ENCODE assay signal across 8 cellular contexts in genomic region chr3:50322386-50323091, GRCh38. TPM values are rescaled to one million over a fixed set of nuclear protein-coding genes. Genes with fewer than 3 reads are reported as not detected.
DNase-seq lines count a peak whose midpoint lies in the region; ATAC-seq, FAIRE-seq and TF ChIP-seq lines count a peak whose summit lies in the region.

TSS of gene HYAL2 (minus strand) at chr3:50322745. CDS start at chr3:50320489, 2,256 bp downstream.

- H3K79me2 ChIP-seq in HepG2 (ENCODE audit: insufficient read depth, low read length) = peaks cover 35% of the 10 kb centered on the region

- CTCF ChIA-PET in HepG2 (lab: Yijun Ruan, JAX; ENCODE audit: low intra/inter-chr PET ratio, low total read pairs) = interaction anchor here (2.3 kb wide), 1 partner anchor 19 kb away, joined by 15 read pairs; the partner anchor contains the start of gene HYAL1

- POLR2A ChIA-PET in HepG2 (lab: Yijun Ruan, JAX) = interaction anchor here (0.7 to 13.0 kb wide), 8 partner anchors 14 to 87 kb away, joined by 3 to 222 read pairs (median 9); partner anchors contain the start of genes GNAI2, HYAL1, HYAL3 and IFRD2

- intact Hi-C loops in HepG2 (cut with micrococcal nuclease; ENCODE audit: unreplicated experiment) = no loop called here

- ATAC-seq in HepG2 = peak; percentile 1

- peak within 1 kb of the TSS; percentile 100 for H3K27ac ChIP-seq in BLaER1
- peak within 1 kb of the TSS; percentile 100 for H3K27ac ChIP-seq in HepG2 (ENCODE audit: extremely low read length, insufficient read depth, low read length)
- peak within 1 kb of the TSS; percentile 92 for H3K27ac ChIP-seq in temporal lobe (ENCODE audit: low read depth, low read length)

- H3K36me3 ChIP-seq in BLaER1 (peaks cover 57% of the 10 kb centered on the region), MG63 (no peaks in the 10 kb centered on the region; the same call in none of the 2 replicates), bronchial epithelial cell (ENCODE audit: control insufficient read depth, insufficient read depth, low read length) (peaks cover 27% of the 10 kb centered on the region), HepG2 (replicated peaks in 1 of 2; ENCODE audit: control insufficient read depth in 1 of 2, insufficient read depth in 2 of 2, low read length in 2 of 2) (peaks cover 10 to 31% of the 10 kb centered on the region in 2 experiments)

- no peaks in the 10 kb centered on the region for H3K9me3 ChIP-seq in BLaER1
- no peaks in the 10 kb centered on the region for H3K9me3 ChIP-seq in MG63
- H3K9me3 ChIP-seq in HepG2 (ENCODE audit: low read length) = no peaks in the 10 kb centered on the region

- H2AFZ ChIP-seq in HepG2 (ENCODE audit: low read length) = no peak within 1 kb of the TSS

- BruUV-seq in HepG2 (replicated peaks; lab: Mats Ljungman, UMichigan) = TSS peak; percentile 85

- H3K4me1 ChIP-seq in BLaER1 = peaks cover 67% of the 10 kb centered on the region
- H3K4me1 ChIP-seq in HepG2 (ENCODE audit: insufficient read depth, low read length) = peaks cover 77% of the 10 kb centered on the region

- no peak for FAIRE-seq in bronchial epithelial cell (lab: Jason Lieb, UNC)
- FAIRE-seq in HepG2 (lab: Jason Lieb, UNC) = no peak

- H3K27me3 ChIP-seq in BLaER1 (no peaks in the 10 kb centered on the region), MG63 (no peaks in the 10 kb centered on the region), bronchial epithelial cell (ENCODE audit: control insufficient read depth, insufficient read depth, low read length) (no peaks in the 10 kb centered on the region), HepG2 (ENCODE audit: control insufficient read depth in 1 of 2, insufficient read depth in 2 of 2, low read length in 2 of 2) (no peaks in the 10 kb centered on the region; a peak in 1 of 5 replicates)

- H3K9ac ChIP-seq in BLaER1 (peak within 1 kb of the TSS; percentile 100), HepG2 (ENCODE audit: insufficient read depth, low read depth, low read length) (peak within 1 kb of the TSS; percentile 99)

- 66% methylated on average over 22 of the region's 31 CpGs for WGBS in HepG2 (ENCODE audit: low lambda C conversion rate)

- no peak for TF ChIP-seq CTCF in bronchial epithelial cell (IDR thresholded peaks at IDR 0.05; ENCODE audit: insufficient read depth, low read length, severe bottlenecking)
- no peak for TF ChIP-seq CTCF in HepG2 (CRISPR knock-in tag; IDR thresholded peaks at IDR 0.05)

- in situ Hi-C loops in HepG2 (cut with HindIII; ENCODE audit: extremely low pct_ligation_motif_present, low pct_unique_long_range_greater_than_20kb) = loop anchor here (5.0 kb wide), 1 partner anchor 60 kb away; no protein-coding TSS in a partner anchor

- no peak for TF ChIP-seq POLR2A in HepG2 (IDR thresholded peaks at IDR 0.05; ENCODE audit: insufficient read depth in 1 of 2, low read depth in 2 of 2, low read length in 2 of 2)

- no peak for DNase-seq in MG63
- DNase-seq in bronchial epithelial cell (ENCODE audit: low read depth) = no peak
- DNase-seq in HepG2 (ENCODE audit: low spot score) = no peak
- no peak for DNase-seq in NCI-H1048 (lab: John Stamatoyannopoulos, UW)
- no peak for DNase-seq in COLO829 (ENCODE audit: low spot score)
- no peak for DNase-seq in SKM-1 (lab: John Stamatoyannopoulos, UW; ENCODE audit: unreplicated experiment)

- TF ChIP-seq RAD21 in HepG2 (CRISPR knock-in tag; IDR thresholded peaks at IDR 0.05) = no peak

- TF ChIP-seq EP300 in HepG2 (IDR thresholded peaks at IDR 0.05; ENCODE audit: low read depth in 2 of 2, low read length in 2 of 2) (no peak), HepG2 (CRISPR knock-in tag; IDR thresholded peaks at IDR 0.05; ENCODE audit: borderline replicate concordance) (no peak)

- H3K4me2 ChIP-seq in BLaER1 (peak within 1 kb of the TSS; percentile 94), HepG2 (ENCODE audit: low read depth, low read length) (peak within 1 kb of the TSS; percentile 94)

- H4K20me1 ChIP-seq in BLaER1 = peaks cover 38% of the 10 kb centered on the region
- H4K20me1 ChIP-seq in HepG2 (ENCODE audit: insufficient read depth, low read length) = no peaks in the 10 kb centered on the region

- peak within 1 kb of the TSS; percentile 78 for H3K4me3 ChIP-seq in BLaER1
- H3K4me3 ChIP-seq in MG63 = peak within 1 kb of the TSS; percentile 69
- H3K4me3 ChIP-seq in bronchial epithelial cell (ENCODE audit: low read depth, low read length) = peak within 1 kb of the TSS; percentile 61
- H3K4me3 ChIP-seq in HepG2 (replicated peaks in 1 of 3; ENCODE audit: insufficient read depth in 1 of 3, low read depth in 2 of 3, low read length in 3 of 3) = peak within 1 kb of the TSS; percentile 81 to 91 (median 85); a peak in 5 of 6 replicates

TF ChIP-seq in HepG2, 621 proteins besides CTCF, POLR2A, EP300 and RAD21 (continues in another document):
- 0 out of 2 replicates have a peak, but pooled peaks have one; percentile 38 for TF ChIP-seq ZNF205 (CRISPR knock-in tag; IDR thresholded peaks at IDR 0.05)
- TF ChIP-seq SAP130 (CRISPR knock-in tag; IDR thresholded peaks at IDR 0.05; ENCODE audit: low read depth) = peak; percentile 63
- no peak for TF ChIP-seq NFIC (IDR thresholded peaks at IDR 0.05; ENCODE audit: low read length)
- peak; percentile 79; the same call in 1 of the 2 replicates for TF ChIP-seq ZMAT3 (CRISPR knock-in tag; conservative IDR thresholded peaks at IDR 0.05)
- peak; percentile 42; the same call in 1 of the 2 replicates for TF ChIP-seq PAXIP1 (CRISPR knock-in tag; conservative IDR thresholded peaks at IDR 0.05)
- peak; percentile 86 for TF ChIP-seq RBFOX2 (IDR thresholded peaks at IDR 0.05; ENCODE audit: low read depth, low read length)

RNA-seq across cellular contexts. Expression of gene HYAL2, which starts in this region (rescaled TPM):
- total RNA-seq in MG63 (2014; rRNA removed; shearing (Covaris generic); ENCODE audit: low replicate concordance) = 15.5 and 30.7 TPM in 2 replicates
- total RNA-seq in bronchial epithelial cell (55.0 and 63.0 TPM in 2 replicates), HepG2 (2016; rRNA removed; fragmentation: Illumina TruSeq; extraction: Trizol) (40.9 and 76.2 TPM in 2 replicates), temporal lobe (24.3 TPM)
- 33.8 and 45.1 TPM in 2 replicates for total RNA-seq in HepG2 (2016; cell fraction: cytosol; rRNA removed; fragmentation: Illumina TruSeq; extraction: Trizol; ENCODE audit: low read depth)
- total RNA-seq in HepG2 (2016; cell fraction: insoluble cytoplasmic fraction; rRNA removed; fragmentation: Illumina TruSeq; extraction: Trizol) = 38.5 and 74.2 TPM in 2 replicates
- total RNA-seq in HepG2 (2016; cell fraction: membrane; rRNA removed; fragmentation: Illumina TruSeq; extraction: Trizol) = 60.8 and 76.3 TPM in 2 replicates
- total RNA-seq in HepG2 (2016; cell fraction: nucleus; rRNA removed; fragmentation: Illumina TruSeq; extraction: Trizol) = 56.5 and 69.1 TPM in 2 replicates
- 102 and 144 TPM in 2 replicates for polyA plus RNA-seq in HepG2 (2011; rRNA removed)
- polyA plus RNA-seq in HepG2 (2011; cell fraction: cytosol; rRNA removed) = 110 and 154 TPM in 2 replicates
- 94.8 and 103 TPM in 2 replicates for polyA plus RNA-seq in HepG2 (2011; cell fraction: nucleus; rRNA removed)
- polyA plus RNA-seq in HepG2 (2012) = 37.6 and 45.4 TPM in 2 replicates
- polyA plus RNA-seq in HepG2 (2016; cell fraction: cytosol; fragmentation: Illumina TruSeq; extraction: Trizol; ENCODE audit: low read depth) = 32.1 and 39.0 TPM in 2 replicates
- 33.6 and 35.3 TPM in 2 replicates for polyA plus RNA-seq in HepG2 (2016; cell fraction: insoluble cytoplasmic fraction; fragmentation: Illumina TruSeq; extraction: Trizol; ENCODE audit: low read depth)
- polyA plus RNA-seq in HepG2 (2016; cell fraction: membrane; fragmentation: Illumina TruSeq; extraction: Trizol; ENCODE audit: low read depth) = 47.1 and 53.3 TPM in 2 replicates
- polyA plus RNA-seq in HepG2 (2016; cell fraction: nucleus; fragmentation: Illumina TruSeq; extraction: Trizol; ENCODE audit: insufficient read depth, low read depth) = 84.1 and 84.7 TPM in 2 replicates
- polyA minus RNA-seq in HepG2 (2011; rRNA and poly(A)+ RNA removed; ENCODE audit: low replicate concordance) = 83.3 and 236 TPM in 2 replicates
- 38.1 and 40.4 TPM in 2 replicates for polyA minus RNA-seq in HepG2 (2011; cell fraction: cytosol; rRNA and poly(A)+ RNA removed)
- polyA minus RNA-seq in HepG2 (2011; cell fraction: nucleus; rRNA and poly(A)+ RNA removed) = 37.0 and 41.7 TPM in 2 replicates
